ENCODE assay signal across 1 cellular context in the genomic region with DNA sequence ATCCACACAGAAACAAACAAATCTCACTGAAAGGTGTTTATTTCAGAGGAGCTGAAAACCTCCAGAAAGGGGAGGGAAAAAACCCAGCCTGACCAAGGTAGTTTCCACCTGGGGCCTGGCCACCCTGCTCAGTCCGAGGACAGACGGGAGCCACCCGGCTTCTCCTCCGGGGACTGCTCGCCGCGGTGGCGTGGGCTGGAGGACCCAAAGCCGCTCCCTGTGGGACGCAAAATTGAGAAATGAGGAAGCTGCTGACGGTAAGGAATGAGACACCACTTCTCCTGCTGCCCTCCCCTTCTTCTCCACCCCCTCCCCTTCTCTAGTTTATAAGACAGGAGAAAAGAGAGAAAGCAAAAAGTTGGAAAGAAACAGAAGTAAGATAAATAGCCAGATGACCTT.
TF ChIP-seq lines count a peak whose summit lies in the region.

No MANE protein-coding gene starts in this region.

TF ChIP-seq in WTC11, 78 proteins besides CTCF, POLR2A, EP300 and RAD21 (continued from another document):
- TF ChIP-seq, protein P1, sequence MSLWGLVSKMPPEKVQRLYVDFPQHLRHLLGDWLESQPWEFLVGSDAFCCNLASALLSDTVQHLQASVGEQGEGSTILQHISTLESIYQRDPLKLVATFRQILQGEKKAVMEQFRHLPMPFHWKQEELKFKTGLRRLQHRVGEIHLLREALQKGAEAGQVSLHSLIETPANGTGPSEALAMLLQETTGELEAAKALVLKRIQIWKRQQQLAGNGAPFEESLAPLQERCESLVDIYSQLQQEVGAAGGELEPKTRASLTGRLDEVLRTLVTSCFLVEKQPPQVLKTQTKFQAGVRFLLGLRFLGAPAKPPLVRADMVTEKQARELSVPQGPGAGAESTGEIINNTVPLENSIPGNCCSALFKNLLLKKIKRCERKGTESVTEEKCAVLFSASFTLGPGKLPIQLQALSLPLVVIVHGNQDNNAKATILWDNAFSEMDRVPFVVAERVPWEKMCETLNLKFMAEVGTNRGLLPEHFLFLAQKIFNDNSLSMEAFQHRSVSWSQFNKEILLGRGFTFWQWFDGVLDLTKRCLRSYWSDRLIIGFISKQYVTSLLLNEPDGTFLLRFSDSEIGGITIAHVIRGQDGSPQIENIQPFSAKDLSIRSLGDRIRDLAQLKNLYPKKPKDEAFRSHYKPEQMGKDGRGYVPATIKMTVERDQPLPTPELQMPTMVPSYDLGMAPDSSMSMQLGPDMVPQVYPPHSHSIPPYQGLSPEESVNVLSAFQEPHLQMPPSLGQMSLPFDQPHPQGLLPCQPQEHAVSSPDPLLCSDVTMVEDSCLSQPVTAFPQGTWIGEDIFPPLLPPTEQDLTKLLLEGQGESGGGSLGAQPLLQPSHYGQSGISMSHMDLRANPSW (CRISPR knock-in tag; conservative IDR thresholded peaks at IDR 0.05; ENCODE audit: low read depth), result no peak
- TF ChIP-seq, protein P2, sequence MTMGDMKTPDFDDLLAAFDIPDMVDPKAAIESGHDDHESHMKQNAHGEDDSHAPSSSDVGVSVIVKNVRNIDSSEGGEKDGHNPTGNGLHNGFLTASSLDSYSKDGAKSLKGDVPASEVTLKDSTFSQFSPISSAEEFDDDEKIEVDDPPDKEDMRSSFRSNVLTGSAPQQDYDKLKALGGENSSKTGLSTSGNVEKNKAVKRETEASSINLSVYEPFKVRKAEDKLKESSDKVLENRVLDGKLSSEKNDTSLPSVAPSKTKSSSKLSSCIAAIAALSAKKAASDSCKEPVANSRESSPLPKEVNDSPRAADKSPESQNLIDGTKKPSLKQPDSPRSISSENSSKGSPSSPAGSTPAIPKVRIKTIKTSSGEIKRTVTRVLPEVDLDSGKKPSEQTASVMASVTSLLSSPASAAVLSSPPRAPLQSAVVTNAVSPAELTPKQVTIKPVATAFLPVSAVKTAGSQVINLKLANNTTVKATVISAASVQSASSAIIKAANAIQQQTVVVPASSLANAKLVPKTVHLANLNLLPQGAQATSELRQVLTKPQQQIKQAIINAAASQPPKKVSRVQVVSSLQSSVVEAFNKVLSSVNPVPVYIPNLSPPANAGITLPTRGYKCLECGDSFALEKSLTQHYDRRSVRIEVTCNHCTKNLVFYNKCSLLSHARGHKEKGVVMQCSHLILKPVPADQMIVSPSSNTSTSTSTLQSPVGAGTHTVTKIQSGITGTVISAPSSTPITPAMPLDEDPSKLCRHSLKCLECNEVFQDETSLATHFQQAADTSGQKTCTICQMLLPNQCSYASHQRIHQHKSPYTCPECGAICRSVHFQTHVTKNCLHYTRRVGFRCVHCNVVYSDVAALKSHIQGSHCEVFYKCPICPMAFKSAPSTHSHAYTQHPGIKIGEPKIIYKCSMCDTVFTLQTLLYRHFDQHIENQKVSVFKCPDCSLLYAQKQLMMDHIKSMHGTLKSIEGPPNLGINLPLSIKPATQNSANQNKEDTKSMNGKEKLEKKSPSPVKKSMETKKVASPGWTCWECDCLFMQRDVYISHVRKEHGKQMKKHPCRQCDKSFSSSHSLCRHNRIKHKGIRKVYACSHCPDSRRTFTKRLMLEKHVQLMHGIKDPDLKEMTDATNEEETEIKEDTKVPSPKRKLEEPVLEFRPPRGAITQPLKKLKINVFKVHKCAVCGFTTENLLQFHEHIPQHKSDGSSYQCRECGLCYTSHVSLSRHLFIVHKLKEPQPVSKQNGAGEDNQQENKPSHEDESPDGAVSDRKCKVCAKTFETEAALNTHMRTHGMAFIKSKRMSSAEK (CRISPR knock-in tag; IDR thresholded peaks at IDR 0.05; ENCODE audit: borderline replicate concordance), result no peak
- TF ChIP-seq MXD4 (CRISPR knock-in tag; IDR thresholded peaks at IDR 0.05; ENCODE audit: borderline replicate concordance) (no peak), CREB1 (CRISPR knock-in tag; IDR thresholded peaks at IDR 0.05) (no peak)
- TF ChIP-seq, protein P3, sequence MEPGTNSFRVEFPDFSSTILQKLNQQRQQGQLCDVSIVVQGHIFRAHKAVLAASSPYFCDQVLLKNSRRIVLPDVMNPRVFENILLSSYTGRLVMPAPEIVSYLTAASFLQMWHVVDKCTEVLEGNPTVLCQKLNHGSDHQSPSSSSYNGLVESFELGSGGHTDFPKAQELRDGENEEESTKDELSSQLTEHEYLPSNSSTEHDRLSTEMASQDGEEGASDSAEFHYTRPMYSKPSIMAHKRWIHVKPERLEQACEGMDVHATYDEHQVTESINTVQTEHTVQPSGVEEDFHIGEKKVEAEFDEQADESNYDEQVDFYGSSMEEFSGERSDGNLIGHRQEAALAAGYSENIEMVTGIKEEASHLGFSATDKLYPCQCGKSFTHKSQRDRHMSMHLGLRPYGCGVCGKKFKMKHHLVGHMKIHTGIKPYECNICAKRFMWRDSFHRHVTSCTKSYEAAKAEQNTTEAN (CRISPR knock-in tag; IDR thresholded peaks at IDR 0.05), result no peak
- TF ChIP-seq, protein P4, sequence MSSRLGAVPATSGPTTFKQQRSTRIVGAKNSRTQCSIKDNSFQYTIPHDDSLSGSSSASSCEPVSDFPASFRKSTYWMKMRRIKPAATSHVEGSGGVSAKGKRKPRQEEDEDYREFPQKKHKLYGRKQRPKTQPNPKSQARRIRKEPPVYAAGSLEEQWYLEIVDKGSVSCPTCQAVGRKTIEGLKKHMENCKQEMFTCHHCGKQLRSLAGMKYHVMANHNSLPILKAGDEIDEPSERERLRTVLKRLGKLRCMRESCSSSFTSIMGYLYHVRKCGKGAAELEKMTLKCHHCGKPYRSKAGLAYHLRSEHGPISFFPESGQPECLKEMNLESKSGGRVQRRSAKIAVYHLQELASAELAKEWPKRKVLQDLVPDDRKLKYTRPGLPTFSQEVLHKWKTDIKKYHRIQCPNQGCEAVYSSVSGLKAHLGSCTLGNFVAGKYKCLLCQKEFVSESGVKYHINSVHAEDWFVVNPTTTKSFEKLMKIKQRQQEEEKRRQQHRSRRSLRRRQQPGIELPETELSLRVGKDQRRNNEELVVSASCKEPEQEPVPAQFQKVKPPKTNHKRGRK (CRISPR knock-in tag; IDR thresholded peaks at IDR 0.05; ENCODE audit: borderline replicate concordance), result no peak
- TF ChIP-seq, protein P5, sequence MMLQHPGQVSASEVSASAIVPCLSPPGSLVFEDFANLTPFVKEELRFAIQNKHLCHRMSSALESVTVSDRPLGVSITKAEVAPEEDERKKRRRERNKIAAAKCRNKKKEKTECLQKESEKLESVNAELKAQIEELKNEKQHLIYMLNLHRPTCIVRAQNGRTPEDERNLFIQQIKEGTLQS (CRISPR knock-in tag; conservative IDR thresholded peaks at IDR 0.05), result no peak
